In the genomic region with DNA sequence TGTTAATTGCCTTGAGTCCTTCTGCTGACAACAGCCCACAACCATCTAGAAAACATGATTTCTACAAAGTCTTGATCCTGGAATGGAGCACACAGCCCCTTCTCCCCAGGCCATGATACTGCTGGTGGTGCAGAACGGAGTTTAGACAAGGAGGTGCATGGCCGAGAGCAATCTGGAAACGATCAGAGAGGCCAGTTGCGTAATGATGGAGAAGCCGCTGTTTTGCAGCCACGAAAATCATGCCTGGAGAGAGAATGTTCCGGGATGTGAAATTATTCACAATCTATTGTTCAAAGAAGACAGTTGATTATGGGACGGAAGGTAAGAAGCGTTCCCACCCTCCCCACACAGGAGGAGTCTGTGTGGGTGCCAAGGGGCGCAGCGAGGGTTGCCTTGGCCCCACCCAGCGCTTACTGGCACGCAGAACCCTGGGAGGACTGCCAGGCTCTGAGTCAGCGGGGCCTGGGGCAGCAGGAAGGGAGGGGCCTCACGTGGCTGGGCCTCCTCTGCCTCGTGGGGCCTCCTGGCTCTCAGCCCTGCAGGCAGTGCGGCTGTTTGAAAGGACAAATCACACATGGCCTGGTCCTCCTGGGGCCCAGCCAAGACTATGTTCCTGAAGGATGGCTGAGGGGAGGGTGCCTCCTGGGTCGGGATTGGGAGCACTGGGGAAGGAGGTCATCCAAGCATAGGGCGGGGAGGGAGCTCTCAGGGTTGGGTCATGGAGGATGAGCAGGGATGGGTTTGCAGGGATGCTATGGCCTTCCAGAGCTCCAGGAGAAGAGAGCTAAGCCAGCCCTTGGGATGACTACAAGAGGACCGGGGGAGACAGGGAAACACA, we compare ENCODE assay signal across 1 cellular context.
TF ChIP-seq lines count a peak whose summit lies in the region.

No MANE protein-coding gene starts in this region.

TF ChIP-seq in HEK293, 187 proteins besides CTCF, POLR2A, EP300 and RAD21 (continued from another document and continues in another):
- TF ChIP-seq, protein P1, sequence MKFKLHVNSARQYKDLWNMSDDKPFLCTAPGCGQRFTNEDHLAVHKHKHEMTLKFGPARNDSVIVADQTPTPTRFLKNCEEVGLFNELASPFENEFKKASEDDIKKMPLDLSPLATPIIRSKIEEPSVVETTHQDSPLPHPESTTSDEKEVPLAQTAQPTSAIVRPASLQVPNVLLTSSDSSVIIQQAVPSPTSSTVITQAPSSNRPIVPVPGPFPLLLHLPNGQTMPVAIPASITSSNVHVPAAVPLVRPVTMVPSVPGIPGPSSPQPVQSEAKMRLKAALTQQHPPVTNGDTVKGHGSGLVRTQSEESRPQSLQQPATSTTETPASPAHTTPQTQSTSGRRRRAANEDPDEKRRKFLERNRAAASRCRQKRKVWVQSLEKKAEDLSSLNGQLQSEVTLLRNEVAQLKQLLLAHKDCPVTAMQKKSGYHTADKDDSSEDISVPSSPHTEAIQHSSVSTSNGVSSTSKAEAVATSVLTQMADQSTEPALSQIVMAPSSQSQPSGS (tag by site-specific recombination; IDR thresholded peaks at IDR 0.05; ENCODE audit: low read depth) = 0 out of 2 replicates have a peak, but pooled peaks have one; percentile 6
- TF ChIP-seq BCL11A (tag by site-specific recombination; IDR thresholded peaks at IDR 0.05; ENCODE audit: low read depth) = peak; percentile 91; the same call in 1 of the 2 replicates
- TF ChIP-seq ZNF169 (tag by site-specific recombination; IDR thresholded peaks at IDR 0.05) = no peak
- peak; percentile 98 for TF ChIP-seq ZBTB17 (tag by site-specific recombination; IDR thresholded peaks at IDR 0.05)
- peak; percentile 80 for TF ChIP-seq SP2 (tag by site-specific recombination; IDR thresholded peaks at IDR 0.05)
- no peak for TF ChIP-seq ZNF521 (tag by site-specific recombination; IDR thresholded peaks at IDR 0.05)
- no peak for TF ChIP-seq ZNF426 (tag by site-specific recombination; IDR thresholded peaks at IDR 0.05)
- TF ChIP-seq OVOL3 (tag by site-specific recombination; IDR thresholded peaks at IDR 0.05) = no peak
- no peak for TF ChIP-seq ZNF623 (tag by site-specific recombination; IDR thresholded peaks at IDR 0.05)
- no peak for TF ChIP-seq ZNF37A (tag by site-specific recombination; IDR thresholded peaks at IDR 0.05)
- TF ChIP-seq ZNF175 (tag by site-specific recombination; IDR thresholded peaks at IDR 0.05) = no peak
- TF ChIP-seq, protein P2, sequence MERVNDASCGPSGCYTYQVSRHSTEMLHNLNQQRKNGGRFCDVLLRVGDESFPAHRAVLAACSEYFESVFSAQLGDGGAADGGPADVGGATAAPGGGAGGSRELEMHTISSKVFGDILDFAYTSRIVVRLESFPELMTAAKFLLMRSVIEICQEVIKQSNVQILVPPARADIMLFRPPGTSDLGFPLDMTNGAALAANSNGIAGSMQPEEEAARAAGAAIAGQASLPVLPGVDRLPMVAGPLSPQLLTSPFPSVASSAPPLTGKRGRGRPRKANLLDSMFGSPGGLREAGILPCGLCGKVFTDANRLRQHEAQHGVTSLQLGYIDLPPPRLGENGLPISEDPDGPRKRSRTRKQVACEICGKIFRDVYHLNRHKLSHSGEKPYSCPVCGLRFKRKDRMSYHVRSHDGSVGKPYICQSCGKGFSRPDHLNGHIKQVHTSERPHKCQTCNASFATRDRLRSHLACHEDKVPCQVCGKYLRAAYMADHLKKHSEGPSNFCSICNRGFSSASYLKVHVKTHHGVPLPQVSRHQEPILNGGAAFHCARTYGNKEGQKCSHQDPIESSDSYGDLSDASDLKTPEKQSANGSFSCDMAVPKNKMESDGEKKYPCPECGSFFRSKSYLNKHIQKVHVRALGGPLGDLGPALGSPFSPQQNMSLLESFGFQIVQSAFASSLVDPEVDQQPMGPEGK (tag by site-specific recombination; IDR thresholded peaks at IDR 0.05) = peak; percentile 99
- TF ChIP-seq KLF7 (tag by site-specific recombination; IDR thresholded peaks at IDR 0.05; ENCODE audit: borderline replicate concordance) = peak; percentile 98
- no peak for TF ChIP-seq ZNF16 (tag by site-specific recombination; IDR thresholded peaks at IDR 0.05; ENCODE audit: low read depth)
- TF ChIP-seq, protein P3, sequence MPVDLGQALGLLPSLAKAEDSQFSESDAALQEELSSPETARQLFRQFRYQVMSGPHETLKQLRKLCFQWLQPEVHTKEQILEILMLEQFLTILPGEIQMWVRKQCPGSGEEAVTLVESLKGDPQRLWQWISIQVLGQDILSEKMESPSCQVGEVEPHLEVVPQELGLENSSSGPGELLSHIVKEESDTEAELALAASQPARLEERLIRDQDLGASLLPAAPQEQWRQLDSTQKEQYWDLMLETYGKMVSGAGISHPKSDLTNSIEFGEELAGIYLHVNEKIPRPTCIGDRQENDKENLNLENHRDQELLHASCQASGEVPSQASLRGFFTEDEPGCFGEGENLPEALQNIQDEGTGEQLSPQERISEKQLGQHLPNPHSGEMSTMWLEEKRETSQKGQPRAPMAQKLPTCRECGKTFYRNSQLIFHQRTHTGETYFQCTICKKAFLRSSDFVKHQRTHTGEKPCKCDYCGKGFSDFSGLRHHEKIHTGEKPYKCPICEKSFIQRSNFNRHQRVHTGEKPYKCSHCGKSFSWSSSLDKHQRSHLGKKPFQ (tag by site-specific recombination; IDR thresholded peaks at IDR 0.05) = peak; percentile 74; the same call in 1 of the 2 replicates
- TF ChIP-seq, protein P4, sequence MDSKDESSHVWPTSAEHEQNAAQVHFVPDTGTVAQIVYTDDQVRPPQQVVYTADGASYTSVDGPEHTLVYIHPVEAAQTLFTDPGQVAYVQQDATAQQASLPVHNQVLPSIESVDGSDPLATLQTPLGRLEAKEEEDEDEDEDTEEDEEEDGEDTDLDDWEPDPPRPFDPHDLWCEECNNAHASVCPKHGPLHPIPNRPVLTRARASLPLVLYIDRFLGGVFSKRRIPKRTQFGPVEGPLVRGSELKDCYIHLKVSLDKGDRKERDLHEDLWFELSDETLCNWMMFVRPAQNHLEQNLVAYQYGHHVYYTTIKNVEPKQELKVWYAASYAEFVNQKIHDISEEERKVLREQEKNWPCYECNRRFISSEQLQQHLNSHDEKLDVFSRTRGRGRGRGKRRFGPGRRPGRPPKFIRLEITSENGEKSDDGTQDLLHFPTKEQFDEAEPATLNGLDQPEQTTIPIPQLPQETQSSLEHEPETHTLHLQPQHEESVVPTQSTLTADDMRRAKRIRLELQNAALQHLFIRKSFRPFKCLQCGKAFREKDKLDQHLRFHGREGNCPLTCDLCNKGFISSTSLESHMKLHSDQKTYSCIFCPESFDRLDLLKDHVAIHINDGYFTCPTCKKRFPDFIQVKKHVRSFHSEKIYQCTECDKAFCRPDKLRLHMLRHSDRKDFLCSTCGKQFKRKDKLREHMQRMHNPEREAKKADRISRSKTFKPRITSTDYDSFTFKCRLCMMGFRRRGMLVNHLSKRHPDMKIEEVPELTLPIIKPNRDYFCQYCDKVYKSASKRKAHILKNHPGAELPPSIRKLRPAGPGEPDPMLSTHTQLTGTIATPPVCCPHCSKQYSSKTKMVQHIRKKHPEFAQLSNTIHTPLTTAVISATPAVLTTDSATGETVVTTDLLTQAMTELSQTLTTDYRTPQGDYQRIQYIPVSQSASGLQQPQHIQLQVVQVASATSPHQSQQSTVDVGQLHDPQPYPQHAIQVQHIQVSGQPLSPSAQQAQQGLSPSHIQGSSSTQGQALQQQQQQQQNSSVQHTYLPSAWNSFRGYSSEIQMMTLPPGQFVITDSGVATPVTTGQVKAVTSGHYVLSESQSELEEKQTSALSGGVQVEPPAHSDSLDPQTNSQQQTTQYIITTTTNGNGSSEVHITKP (tag by site-specific recombination; IDR thresholded peaks at IDR 0.05) = peak; percentile 95
- TF ChIP-seq ZEB2 (tag by site-specific recombination; IDR thresholded peaks at IDR 0.05) = peak; percentile 95
- peak; percentile 97 for TF ChIP-seq ZXDB (tag by site-specific recombination; IDR thresholded peaks at IDR 0.05)
- TF ChIP-seq ZNF214 (tag by site-specific recombination; IDR thresholded peaks at IDR 0.05; ENCODE audit: borderline replicate concordance) = no peak
- peak; percentile 52; the same call in 1 of the 2 replicates for TF ChIP-seq ZNF768 (tag by site-specific recombination; IDR thresholded peaks at IDR 0.05)
- TF ChIP-seq ZIC2 (tag by site-specific recombination; IDR thresholded peaks at IDR 0.05) = peak; percentile 97
- no peak for TF ChIP-seq ZNF664 (tag by site-specific recombination; IDR thresholded peaks at IDR 0.05)
- TF ChIP-seq ZNF433 (tag by site-specific recombination; IDR thresholded peaks at IDR 0.05; ENCODE audit: low read depth) = no peak
- TF ChIP-seq YY1 (tag by site-specific recombination; IDR thresholded peaks at IDR 0.05) = no peak
- no peak for TF ChIP-seq ZNF274 (IDR thresholded peaks at IDR 0.05; ENCODE audit: low read length)
- no peak for TF ChIP-seq ZNF274 (tag by site-specific recombination; IDR thresholded peaks at IDR 0.05; ENCODE audit: borderline replicate concordance)
- TF ChIP-seq ZBTB8A (tag by site-specific recombination; IDR thresholded peaks at IDR 0.05) = peak; percentile 97
- TF ChIP-seq TCF7L2 (IDR thresholded peaks at IDR 0.05; ENCODE audit: borderline replicate concordance, low read depth, low read length) = no peak
- TF ChIP-seq, protein P5, sequence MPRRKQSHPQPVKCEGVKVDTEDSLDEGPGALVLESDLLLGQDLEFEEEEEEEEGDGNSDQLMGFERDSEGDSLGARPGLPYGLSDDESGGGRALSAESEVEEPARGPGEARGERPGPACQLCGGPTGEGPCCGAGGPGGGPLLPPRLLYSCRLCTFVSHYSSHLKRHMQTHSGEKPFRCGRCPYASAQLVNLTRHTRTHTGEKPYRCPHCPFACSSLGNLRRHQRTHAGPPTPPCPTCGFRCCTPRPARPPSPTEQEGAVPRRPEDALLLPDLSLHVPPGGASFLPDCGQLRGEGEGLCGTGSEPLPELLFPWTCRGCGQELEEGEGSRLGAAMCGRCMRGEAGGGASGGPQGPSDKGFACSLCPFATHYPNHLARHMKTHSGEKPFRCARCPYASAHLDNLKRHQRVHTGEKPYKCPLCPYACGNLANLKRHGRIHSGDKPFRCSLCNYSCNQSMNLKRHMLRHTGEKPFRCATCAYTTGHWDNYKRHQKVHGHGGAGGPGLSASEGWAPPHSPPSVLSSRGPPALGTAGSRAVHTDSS (tag by site-specific recombination; IDR thresholded peaks at IDR 0.05) = peak; percentile 60
- TF ChIP-seq ZNF621 (tag by site-specific recombination; IDR thresholded peaks at IDR 0.05) = no peak
- TF ChIP-seq, protein P6, sequence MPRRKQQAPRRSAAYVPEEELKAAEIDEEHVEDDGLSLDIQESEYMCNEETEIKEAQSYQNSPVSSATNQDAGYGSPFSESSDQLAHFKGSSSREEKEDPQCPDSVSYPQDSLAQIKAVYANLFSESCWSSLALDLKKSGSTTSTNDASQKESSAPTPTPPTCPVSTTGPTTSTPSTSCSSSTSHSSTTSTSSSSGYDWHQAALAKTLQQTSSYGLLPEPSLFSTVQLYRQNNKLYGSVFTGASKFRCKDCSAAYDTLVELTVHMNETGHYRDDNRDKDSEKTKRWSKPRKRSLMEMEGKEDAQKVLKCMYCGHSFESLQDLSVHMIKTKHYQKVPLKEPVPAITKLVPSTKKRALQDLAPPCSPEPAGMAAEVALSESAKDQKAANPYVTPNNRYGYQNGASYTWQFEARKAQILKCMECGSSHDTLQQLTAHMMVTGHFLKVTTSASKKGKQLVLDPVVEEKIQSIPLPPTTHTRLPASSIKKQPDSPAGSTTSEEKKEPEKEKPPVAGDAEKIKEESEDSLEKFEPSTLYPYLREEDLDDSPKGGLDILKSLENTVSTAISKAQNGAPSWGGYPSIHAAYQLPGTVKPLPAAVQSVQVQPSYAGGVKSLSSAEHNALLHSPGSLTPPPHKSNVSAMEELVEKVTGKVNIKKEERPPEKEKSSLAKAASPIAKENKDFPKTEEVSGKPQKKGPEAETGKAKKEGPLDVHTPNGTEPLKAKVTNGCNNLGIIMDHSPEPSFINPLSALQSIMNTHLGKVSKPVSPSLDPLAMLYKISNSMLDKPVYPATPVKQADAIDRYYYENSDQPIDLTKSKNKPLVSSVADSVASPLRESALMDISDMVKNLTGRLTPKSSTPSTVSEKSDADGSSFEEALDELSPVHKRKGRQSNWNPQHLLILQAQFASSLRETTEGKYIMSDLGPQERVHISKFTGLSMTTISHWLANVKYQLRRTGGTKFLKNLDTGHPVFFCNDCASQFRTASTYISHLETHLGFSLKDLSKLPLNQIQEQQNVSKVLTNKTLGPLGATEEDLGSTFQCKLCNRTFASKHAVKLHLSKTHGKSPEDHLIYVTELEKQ (tag by site-specific recombination; IDR thresholded peaks at IDR 0.05; ENCODE audit: borderline replicate concordance) = no peak
- TF ChIP-seq, protein P7, sequence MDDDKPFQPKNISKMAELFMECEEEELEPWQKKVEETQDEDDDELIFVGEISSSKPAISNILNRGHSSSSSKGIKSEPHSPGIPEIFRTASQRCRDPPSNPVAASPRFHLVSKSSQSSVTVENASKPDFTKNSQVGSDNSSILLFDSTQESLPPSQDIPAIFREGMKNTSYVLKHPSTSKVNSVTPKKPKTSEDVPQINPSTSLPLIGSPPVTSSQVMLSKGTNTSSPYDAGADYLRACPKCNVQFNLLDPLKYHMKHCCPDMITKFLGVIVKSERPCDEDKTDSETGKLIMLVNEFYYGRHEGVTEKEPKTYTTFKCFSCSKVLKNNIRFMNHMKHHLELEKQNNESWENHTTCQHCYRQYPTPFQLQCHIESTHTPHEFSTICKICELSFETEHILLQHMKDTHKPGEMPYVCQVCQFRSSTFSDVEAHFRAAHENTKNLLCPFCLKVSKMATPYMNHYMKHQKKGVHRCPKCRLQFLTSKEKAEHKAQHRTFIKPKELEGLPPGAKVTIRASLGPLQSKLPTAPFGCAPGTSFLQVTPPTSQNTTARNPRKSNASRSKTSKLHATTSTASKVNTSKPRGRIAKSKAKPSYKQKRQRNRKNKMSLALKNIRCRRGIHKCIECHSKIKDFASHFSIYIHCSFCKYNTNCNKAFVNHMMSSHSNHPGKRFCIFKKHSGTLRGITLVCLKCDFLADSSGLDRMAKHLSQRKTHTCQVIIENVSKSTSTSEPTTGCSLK (tag by site-specific recombination; IDR thresholded peaks at IDR 0.05) = no peak
- TF ChIP-seq KLF16 (tag by site-specific recombination; IDR thresholded peaks at IDR 0.05) = no peak
- TF ChIP-seq, protein P8, sequence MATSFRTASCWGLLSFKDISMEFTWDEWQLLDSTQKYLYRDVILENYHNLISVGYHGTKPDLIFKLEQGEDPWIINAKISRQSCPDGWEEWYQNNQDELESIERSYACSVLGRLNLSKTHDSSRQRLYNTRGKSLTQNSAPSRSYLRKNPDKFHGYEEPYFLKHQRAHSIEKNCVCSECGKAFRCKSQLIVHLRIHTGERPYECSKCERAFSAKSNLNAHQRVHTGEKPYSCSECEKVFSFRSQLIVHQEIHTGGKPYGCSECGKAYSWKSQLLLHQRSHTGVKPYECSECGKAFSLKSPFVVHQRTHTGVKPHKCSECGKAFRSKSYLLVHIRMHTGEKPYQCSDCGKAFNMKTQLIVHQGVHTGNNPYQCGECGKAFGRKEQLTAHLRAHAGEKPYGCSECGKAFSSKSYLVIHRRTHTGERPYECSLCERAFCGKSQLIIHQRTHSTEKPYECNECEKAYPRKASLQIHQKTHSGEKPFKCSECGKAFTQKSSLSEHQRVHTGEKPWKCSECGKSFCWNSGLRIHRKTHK (tag by site-specific recombination; IDR thresholded peaks at IDR 0.05) = no peak
- no peak for TF ChIP-seq BCL11B (tag by site-specific recombination; IDR thresholded peaks at IDR 0.05; ENCODE audit: low read depth)
- TF ChIP-seq SETDB1 (IDR thresholded peaks at IDR 0.05; ENCODE audit: insufficient read length, low read length) = no peak
- no peak for TF ChIP-seq ZNF311 (tag by site-specific recombination; IDR thresholded peaks at IDR 0.05; ENCODE audit: borderline replicate concordance)
- peak; percentile 96 for TF ChIP-seq SP7 (tag by site-specific recombination; IDR thresholded peaks at IDR 0.05)
- TF ChIP-seq ZNF133 (tag by site-specific recombination; IDR thresholded peaks at IDR 0.05) = no peak
- peak; percentile 70 for TF ChIP-seq PRDM1 (tag by site-specific recombination; IDR thresholded peaks at IDR 0.05)
- TF ChIP-seq ZNF785 (tag by site-specific recombination; IDR thresholded peaks at IDR 0.05) = no peak; the same call in 1 of the 2 replicates
- TF ChIP-seq MYNN (tag by site-specific recombination; IDR thresholded peaks at IDR 0.05; ENCODE audit: borderline replicate concordance) = no peak
- no peak for TF ChIP-seq ZNF155 (tag by site-specific recombination; IDR thresholded peaks at IDR 0.05)
